8 cellular contexts compared by ENCODE assay signal in the genomic region with DNA sequence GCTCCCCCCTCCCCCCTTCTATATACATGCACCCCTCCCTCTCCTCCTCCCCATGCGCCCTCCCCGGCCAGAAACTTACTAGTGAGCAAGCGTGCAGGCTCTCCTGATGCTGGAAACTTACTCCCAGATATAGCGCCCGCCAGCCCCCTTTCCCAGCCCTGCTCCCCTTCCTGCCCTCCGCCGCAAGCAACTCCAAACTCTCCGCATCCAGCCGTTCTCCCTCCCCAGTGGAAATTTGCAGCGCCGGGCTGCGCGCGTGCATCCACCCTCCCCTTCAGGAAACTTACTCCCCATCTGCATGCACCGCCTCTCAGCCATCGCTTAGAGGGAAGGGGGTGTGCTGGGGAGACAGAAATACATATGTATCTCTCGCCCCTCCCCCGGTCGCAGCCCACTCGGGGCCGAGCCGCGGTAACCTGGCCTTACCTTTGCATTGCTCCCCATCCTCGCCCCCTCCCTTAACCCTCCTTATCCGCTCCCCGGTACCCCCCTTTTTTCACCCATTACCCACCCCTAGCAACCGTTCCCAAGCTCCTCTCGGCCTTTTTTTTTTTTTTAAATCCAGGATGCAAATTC. TPM values are rescaled to one million over a fixed set of nuclear protein-coding genes. Genes with fewer than 3 reads are reported as not detected.
DNase-seq lines count a peak whose midpoint lies in the region; ATAC-seq and TF ChIP-seq lines count a peak whose summit lies in the region.

TRERF1 (minus strand) TSS at position 332 of the 576 bp plus-strand sequence. CDS start 182,336 bp downstream, outside the sequence.

- no peaks in the 10 kb centered on the region for H3K9me3 ChIP-seq in adrenal gland (replicated peaks in 1 of 3)
- H3K9me3 ChIP-seq in heart left ventricle = no peaks in the 10 kb centered on the region

- no peak for TF ChIP-seq CTCF in adrenal gland (IDR thresholded peaks at IDR 0.05)
- TF ChIP-seq CTCF in heart left ventricle (IDR thresholded peaks at IDR 0.05) = no peak

- peak within 1 kb of the TSS; percentile 87 for H2AFZ ChIP-seq in ACC112 (ENCODE audit: low read length, unreplicated experiment)

- ATAC-seq in GM19328 (IDR thresholded peaks at IDR 0.05; ENCODE audit: unreplicated experiment) (peak; percentile 22), SK-N-SH treated with all-trans-retinoic acid at 6 μM for 48 hours (peak; percentile 56), heart left ventricle (peak; percentile 7 to 38 (median 20)), GM19324 (IDR thresholded peaks at IDR 0.05; ENCODE audit: low FRiP score, unreplicated experiment) (no peak)

- H3K27me3 ChIP-seq in ACC112 (ENCODE audit: insufficient read depth, low read length) (no peaks in the 10 kb centered on the region), adrenal gland (no peaks in the 10 kb centered on the region), heart left ventricle (no peaks in the 10 kb centered on the region)

- H3K27ac ChIP-seq in ACC112 (ENCODE audit: low read depth, low read length) (peak within 1 kb of the TSS; percentile 48), adrenal gland (peak within 1 kb of the TSS; percentile 68 to 92 (median 83)), heart left ventricle (peak within 1 kb of the TSS; percentile 69 to 95 (median 90))

- peaks cover 4% of the 10 kb centered on the region for H3K4me1 ChIP-seq in ACC112 (ENCODE audit: control insufficient read depth, insufficient read depth, low read length, unreplicated experiment)
- peaks cover 21 to 33% of the 10 kb centered on the region in 2 donors for H3K4me1 ChIP-seq in adrenal gland (replicated peaks in 1 of 2)
- peaks cover 0 to 52% (median 24%) of the 10 kb centered on the region in 12 donors for H3K4me1 ChIP-seq in heart left ventricle

- H3K4me3 ChIP-seq in ACC112 (ENCODE audit: low read depth, low read length) (peak within 1 kb of the TSS; percentile 97), adrenal gland (peak within 1 kb of the TSS; percentile 31 to 71 (median 64)), heart left ventricle (peak within 1 kb of the TSS; percentile 62 to 98 (median 80))

- intact Hi-C loops in adrenal gland (cut with DNase I) = no loop called here
- intact Hi-C loops in heart left ventricle (cut with DNase I) = loop anchor here in 6 of 10 donors (2.0 to 10.0 kb wide), 9 partner anchors 44 to 237 kb away; partner anchors contain the start of gene MRPS10 (in 2 of the 6)

- TF ChIP-seq POLR2A in adrenal gland (IDR thresholded peaks at IDR 0.05) (no peak), heart left ventricle (IDR thresholded peaks at IDR 0.05) (no peak)

- 0 to 1% (median 1%) methylated on average over 26 to 28 of the region's 28 CpGs for WGBS in adrenal gland, 4 donors
- WGBS in heart left ventricle, 4 donors = 0 to 1% (median 1%) methylated on average over 28 of the region's 28 CpGs

- DNase-seq in NCI-H1092 (lab: John Stamatoyannopoulos, UW) (peak; percentile 63), adrenal gland (peak; percentile 52 to 70 (median 58)), heart left ventricle (peak; percentile 52 to 73 (median 58)), pons (ENCODE audit: low spot score) (peak; percentile 46)

- H3K36me3 ChIP-seq in ACC112 (ENCODE audit: insufficient read depth, low read length) (peaks cover 5% of the 10 kb centered on the region; the same call in 1 of the 2 replicates), adrenal gland (replicated peaks in 1 of 2) (no peaks in the 10 kb centered on the region), heart left ventricle (no peaks in the 10 kb centered on the region)

- H3K79me2 ChIP-seq in ACC112 (ENCODE audit: control insufficient read depth, insufficient read depth, low read length, unreplicated experiment) = peaks cover 42% of the 10 kb centered on the region

TF ChIP-seq in SK-N-SH treated with all-trans-retinoic acid at 6 μM for 48 hours, 23 proteins besides CTCF, POLR2A, EP300 and RAD21:
- TF ChIP-seq TSHZ2 (CRISPR knock-in tag; IDR thresholded peaks at IDR 0.05) (no peak), BACH2 (CRISPR knock-in tag; IDR thresholded peaks at IDR 0.05; ENCODE audit: borderline replicate concordance) (no peak), ZC3H10 (CRISPR knock-in tag; IDR thresholded peaks at IDR 0.05) (no peak), ZFP30 (CRISPR knock-in tag; IDR thresholded peaks at IDR 0.05) (no peak), PATZ1 (CRISPR knock-in tag; IDR thresholded peaks at IDR 0.05; ENCODE audit: borderline replicate concordance) (peak; percentile 93; the same call in 1 of the 2 replicates), ARNTL (CRISPR knock-in tag; IDR thresholded peaks at IDR 0.05; ENCODE audit: borderline replicate concordance, low read depth) (no peak), CSDC2 (CRISPR knock-in tag; IDR thresholded peaks at IDR 0.05) (no peak)

RNA-seq across cellular contexts. Expression of gene TRERF1, which starts in this region (rescaled TPM):
- total RNA-seq in adrenal gland = 10 to 100 TPM in 4 of 8 donors, 1 to 10 TPM in 4; 5.0 to 16.6 (median 10.1) TPM
- 10 to 100 TPM in 1 of 3 donors, 1 to 10 TPM in 2; 4.7 to 12.5 (median 7.5) TPM for polyA plus RNA-seq in adrenal gland
- total RNA-seq in heart left ventricle = 1 to 10 TPM in 8 of 9 donors, under 1 TPM in 1; 0.53 to 4.5 (median 1.7) TPM
- polyA plus RNA-seq in heart left ventricle = 1 to 10 TPM; 1.0 to 1.2 TPM

Comparison
In these comparisons a context has a peak if more than half of its experiments do, and no peak if none do; other contexts are left out.
1. intact Hi-C loops: an anchor here in heart left ventricle (2.0 to 10.0 kb wide); none called in adrenal gland.